Comparison of ENCODE assay signal across 8 cellular contexts in the genomic region with DNA sequence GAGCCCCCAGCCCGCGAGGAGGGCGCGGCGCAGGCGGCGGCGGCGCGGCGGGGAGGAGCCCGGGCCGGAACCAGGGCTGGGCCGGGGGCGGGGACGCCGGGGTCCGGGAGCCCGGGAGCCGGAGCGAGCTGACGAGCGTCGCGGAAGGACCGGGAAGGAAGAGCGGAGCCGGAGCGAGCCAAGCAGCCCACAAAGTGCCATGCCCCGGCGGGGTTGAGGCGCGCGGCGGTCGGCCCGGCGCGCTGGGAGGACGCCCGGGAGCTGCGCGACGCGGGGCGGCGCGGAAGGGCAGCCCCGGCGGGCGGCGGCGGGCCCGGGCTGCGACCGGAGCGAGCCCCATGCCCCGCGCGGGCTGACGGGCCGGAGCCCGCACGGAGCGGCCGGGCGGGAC. TPM values are rescaled to one million over a fixed set of nuclear protein-coding genes. Genes with fewer than 3 reads are reported as not detected.
DNase-seq lines count a peak whose midpoint lies in the region; ATAC-seq and TF ChIP-seq lines count a peak whose summit lies in the region.

No MANE protein-coding gene starts in this region.

- DNase-seq in NCI-H1105 treated with DMSO at 0.1 percent for 48 hours (lab: John Stamatoyannopoulos, UW) (peak; percentile 50), NCI-H1105 (lab: John Stamatoyannopoulos, UW) (no peak), ascending aorta (ENCODE audit: low spot score in 2 of 2) (no peak), iris pigment epithelial cell (ENCODE audit: low read depth) (peak; percentile 46)

- peaks cover 46% of the 10 kb centered on the region for H3K4me1 Mint-ChIP-seq in stimulated activated memory B cell treated with anti-CD40 and anti-IgM and Interleukin-4, amounts not matched to agents 10 μg/mL and 1 μg/mL and 100 μg/mL, for 72 hours

- H3K9me3 Mint-ChIP-seq in stimulated activated memory B cell treated with anti-CD40 and anti-IgM and Interleukin-4, amounts not matched to agents 10 μg/mL and 1 μg/mL and 100 μg/mL, for 72 hours = no peaks in the 10 kb centered on the region

- H3K4me3 ChIP-seq in ascending aorta = peak overlapping the region; percentile 75 to 95

- ATAC-seq in GM21576 (IDR thresholded peaks at IDR 0.05; ENCODE audit: unreplicated experiment) = peak; percentile 25
- ATAC-seq in stimulated activated memory B cell treated with anti-CD40 and anti-IgM and Interleukin-4, amounts not matched to agents 10 μg/mL and 1 μg/mL and 100 μg/mL, for 72 hours = peak; percentile 68
- ATAC-seq in HG03469 (IDR thresholded peaks at IDR 0.05; ENCODE audit: unreplicated experiment) = no peak

- TF ChIP-seq RAD21 in Ishikawa (IDR thresholded peaks at IDR 0.05; ENCODE audit: low read depth) = no peak

- H3K4me1 ChIP-seq in ascending aorta = peaks cover 11 to 16% of the 10 kb centered on the region in 2 donors

- intact Hi-C loops in ascending aorta (cut with DNase I) = loop anchor here (1.0 to 2.0 kb wide), 5 partner anchors 41 to 240 kb away; a partner anchor contains a TSS

- peak overlapping the region; percentile 82 for H3K27ac Mint-ChIP-seq in stimulated activated memory B cell treated with anti-CD40 and anti-IgM and Interleukin-4, amounts not matched to agents 10 μg/mL and 1 μg/mL and 100 μg/mL, for 72 hours

- no peaks in the 10 kb centered on the region for H3K27me3 ChIP-seq in ascending aorta

- TF ChIP-seq CTCF in ascending aorta (IDR thresholded peaks at IDR 0.05) = no peak

- no peak for TF ChIP-seq EP300 in Ishikawa (IDR thresholded peaks at IDR 0.05; ENCODE audit: borderline replicate concordance)

- H3K4me3 Mint-ChIP-seq in stimulated activated memory B cell treated with anti-CD40 and anti-IgM and Interleukin-4, amounts not matched to agents 10 μg/mL and 1 μg/mL and 100 μg/mL, for 72 hours = no peak overlapping the region

- H3K36me3 Mint-ChIP-seq in stimulated activated memory B cell treated with anti-CD40 and anti-IgM and Interleukin-4, amounts not matched to agents 10 μg/mL and 1 μg/mL and 100 μg/mL, for 72 hours = peaks cover 5% of the 10 kb centered on the region

- no peaks in the 10 kb centered on the region for H3K9me3 ChIP-seq in ascending aorta

- peak overlapping the region; percentile 50 to 92 for H3K27ac ChIP-seq in ascending aorta

- no peaks in the 10 kb centered on the region for H3K27me3 Mint-ChIP-seq in stimulated activated memory B cell treated with anti-CD40 and anti-IgM and Interleukin-4, amounts not matched to agents 10 μg/mL and 1 μg/mL and 100 μg/mL, for 72 hours

- H3K36me3 ChIP-seq in ascending aorta = peaks cover 4 to 5% of the 10 kb centered on the region in 2 donors

TF ChIP-seq in Ishikawa, 13 proteins besides CTCF, POLR2A, EP300 and RAD21:
- no peak for TF ChIP-seq YY1 (IDR thresholded peaks at IDR 0.05; ENCODE audit: low read depth)
- 0 out of 2 replicates have a peak, but pooled peaks have one; percentile 27 for TF ChIP-seq TAF1 (IDR thresholded peaks at IDR 0.05; ENCODE audit: low read depth)

RNA-seq across cellular contexts. Expression of a gene that starts 0.3 kb away (rescaled TPM):
- 19.5 TPM for total RNA-seq in ascending aorta

Comparison
In these comparisons a context has a peak if more than half of its experiments do, and no peak if none do; other contexts are left out.
1. DNase-seq: peak in NCI-H1105 treated with DMSO at 0.1 percent for 48 hours (single experiment) and iris pigment epithelial cell (single experiment); none in NCI-H1105 (single experiment) and ascending aorta (0 of 2).